11 cellular contexts compared by ENCODE assay signal in genomic region chr16:48409839-48410610, GRCh38. TPM values are rescaled to one million over a fixed set of nuclear protein-coding genes. Genes with fewer than 3 reads are reported as not detected.
DNase-seq lines count a peak whose midpoint lies in the region; ATAC-seq and TF ChIP-seq lines count a peak whose summit lies in the region.
"Had no signal": no experiment of that assay in that cellular context is flagged by ENCODE, and none has a peak within 500 bp of the region (broad histone marks: within the 10 kb centered on the region; RNA-seq: fewer than 3 reads in every experiment).

No MANE protein-coding gene starts in this region.

- H3K23me2 ChIP-seq in H9 (ENCODE audit: insufficient read length, low read depth, low read length, poor library complexity, severe bottlenecking) = no peaks in the 10 kb centered on the region

- no peak overlapping the region for H2BK5ac ChIP-seq in H9 (ENCODE audit: insufficient read length, low read length)

- TF ChIP-seq CTCF in H9 (conservative IDR thresholded peaks at IDR 0.05) (no peak), fibroblast of pulmonary artery (IDR thresholded peaks at IDR 0.05; ENCODE audit: low read length, missing control alignments) (no peak), smooth muscle cell (IDR thresholded peaks at IDR 0.05; ENCODE audit: borderline replicate concordance, insufficient read depth, poor library complexity, severe bottlenecking) (no peak)

- no peak overlapping the region for H2BK20ac ChIP-seq in H9 (ENCODE audit: low read depth, low read length, poor library complexity, severe bottlenecking)

- no peak for ATAC-seq in GM18519 (IDR thresholded peaks at IDR 0.05; ENCODE audit: low FRiP score, unreplicated experiment)
- ATAC-seq in activated T-helper 17 cell treated with anti-CD3 and anti-CD28 coated beads, Interleukin-2, amount 50 U/mL, for 72 hours (replicated peaks) = no peak

- no peak overlapping the region for H2BK12ac ChIP-seq in H9 (ENCODE audit: insufficient read length, low read depth, low read length)

- H3K18ac ChIP-seq in H9 (ENCODE audit: insufficient read length, low read depth, low read length) = no peak overlapping the region

- H2AFZ ChIP-seq in H9 (ENCODE audit: low read length) (no peak overlapping the region), smooth muscle cell (ENCODE audit: low read depth) (no peak overlapping the region)

- no peak overlapping the region for H3K14ac ChIP-seq in H9 (ENCODE audit: insufficient read depth, low read length)

- H3K23ac ChIP-seq in H9 (ENCODE audit: insufficient read length, low read depth, low read length) = no peak overlapping the region

- H3K27ac Mint-ChIP-seq in H9 = peak overlapping the region in 2 of 3 experiments; percentile 57 to 58; a peak in 1 of 7 replicates
- H3K27ac Mint-ChIP-seq in activated T-helper 17 cell treated with anti-CD3 and anti-CD28 coated beads, Interleukin-2, amount 50 U/mL, for 72 hours = no peak overlapping the region

- no peak overlapping the region for H3K4me3 Mint-ChIP-seq in H9
- no peak overlapping the region for H3K4me3 Mint-ChIP-seq in activated T-helper 17 cell treated with anti-CD3 and anti-CD28 coated beads, Interleukin-2, amount 50 U/mL, for 72 hours
- H3K4me3 Mint-ChIP-seq: naive B cell had no signal

- H4K8ac ChIP-seq in H9 (replicated peaks; ENCODE audit: insufficient read length, low read depth, low read length) = no peak overlapping the region

- no peak overlapping the region for H3K27ac ChIP-seq in H9 (ENCODE audit: insufficient read length, low read depth, low read length)
- H3K27ac ChIP-seq in smooth muscle cell (ENCODE audit: low read depth) = peak overlapping the region; percentile 53

- H3K56ac ChIP-seq in H9 (ENCODE audit: insufficient read length, low read depth, low read length) = no peak overlapping the region

- WGBS in H9 (ENCODE audit: extremely low coverage, insufficient read length, low lambda C conversion rate) = no CpG with 5 or more reads among the region's 12 CpGs
- 32% methylated on average over 11 of the region's 12 CpGs for WGBS in smooth muscle cell (ENCODE audit: low lambda C conversion rate)

- H2AK5ac ChIP-seq in H9 (ENCODE audit: insufficient read length, low read length) = no peak overlapping the region

- H3K9me3 ChIP-seq in H9 (ENCODE audit: control insufficient read depth, low read depth, low read length) (no peaks in the 10 kb centered on the region), smooth muscle cell (replicated peaks; ENCODE audit: low read depth) (no peaks in the 10 kb centered on the region)

- no peaks in the 10 kb centered on the region for H3K36me3 ChIP-seq in smooth muscle cell (ENCODE audit: low read depth)

- H4K20me1 ChIP-seq in H9 (ENCODE audit: control insufficient read depth, insufficient read depth, insufficient read length) = no peaks in the 10 kb centered on the region
- H4K20me1 ChIP-seq in smooth muscle cell (ENCODE audit: low read depth) = no peaks in the 10 kb centered on the region

- H3F3A ChIP-seq in smooth muscle cell (ENCODE audit: low read depth) = no peaks in the 10 kb centered on the region

- no peak overlapping the region for H4K91ac ChIP-seq in H9 (ENCODE audit: insufficient read length, low read depth, low read length)

- no peaks in the 10 kb centered on the region for H3K4me1 ChIP-seq in H9 (ENCODE audit: insufficient read depth, low read length)
- no peaks in the 10 kb centered on the region for H3K4me1 ChIP-seq in smooth muscle cell (ENCODE audit: low read depth)

- H4K5ac ChIP-seq in H9 (ENCODE audit: insufficient read length, low read depth, low read length) = no peak overlapping the region

- H3K4me1 Mint-ChIP-seq in H9 = peaks cover 8% of the 10 kb centered on the region in 2 experiments
- H3K4me1 Mint-ChIP-seq in activated T-helper 17 cell treated with anti-CD3 and anti-CD28 coated beads, Interleukin-2, amount 50 U/mL, for 72 hours = peaks cover 5% of the 10 kb centered on the region

- H3K27me3 Mint-ChIP-seq in H9 (ENCODE audit: low read depth) = no peaks in the 10 kb centered on the region; the same call in none of the 2 replicates
- H3K27me3 Mint-ChIP-seq in activated T-helper 17 cell treated with anti-CD3 and anti-CD28 coated beads, Interleukin-2, amount 50 U/mL, for 72 hours = no peaks in the 10 kb centered on the region

- H3K9ac ChIP-seq in H9 (ENCODE audit: extremely low read depth, insufficient read length, low read length) = no peak overlapping the region
- no peak overlapping the region for H3K9ac ChIP-seq in smooth muscle cell (ENCODE audit: low read depth)

- H3K4me2 ChIP-seq in H9 (ENCODE audit: insufficient read depth, insufficient read length, low read length) (no peak overlapping the region), smooth muscle cell (peak overlapping the region; percentile 4)

- H3K79me1 ChIP-seq in H9 (ENCODE audit: insufficient read depth, low read depth, low read length, poor library complexity, severe bottlenecking) = no peaks in the 10 kb centered on the region

- H3K9me3 Mint-ChIP-seq in H9 = no peaks in the 10 kb centered on the region
- H3K9me3 Mint-ChIP-seq in activated T-helper 17 cell treated with anti-CD3 and anti-CD28 coated beads, Interleukin-2, amount 50 U/mL, for 72 hours = no peaks in the 10 kb centered on the region
- H3K9me3 Mint-ChIP-seq: naive B cell had no signal

- H3T11ph ChIP-seq in H9 (ENCODE audit: low read length) = no peak overlapping the region

- DNase-seq in H9 = no peak
- DNase-seq in RKO (ENCODE audit: low spot score) = peak; percentile 27
- DNase-seq in fibroblast of pulmonary artery (ENCODE audit: low read depth) = peak; percentile 95
- no peak for DNase-seq in smooth muscle cell (lab: John Stamatoyannopoulos, UW; ENCODE audit: unreplicated experiment)
- no peak for DNase-seq in retina
- DNase-seq in central memory CD4-positive, alpha-beta T cell = no peak
- DNase-seq: activated CD4-positive, alpha-beta T cell treated with anti-CD3 and anti-CD28 coated beads for 1 hour; naive B cell; NCI-H2081 had no signal

- no peaks in the 10 kb centered on the region for H3K27me3 ChIP-seq in H9 (ENCODE audit: insufficient read depth, low read length)
- no peaks in the 10 kb centered on the region for H3K27me3 ChIP-seq in smooth muscle cell (ENCODE audit: low read depth)

- H3K79me2 ChIP-seq in H9 (ENCODE audit: insufficient read depth, low read length) (no peaks in the 10 kb centered on the region), smooth muscle cell (ENCODE audit: low read depth) (no peaks in the 10 kb centered on the region)

- H2BK120ac ChIP-seq in H9 (ENCODE audit: low read depth, low read length, poor library complexity, severe bottlenecking) = no peak overlapping the region

- no peaks in the 10 kb centered on the region for H3K36me3 Mint-ChIP-seq in H9 (ENCODE audit: insufficient read depth in 1 of 3, low read depth in 3 of 3)
- no peaks in the 10 kb centered on the region for H3K36me3 Mint-ChIP-seq in activated T-helper 17 cell treated with anti-CD3 and anti-CD28 coated beads, Interleukin-2, amount 50 U/mL, for 72 hours (ENCODE audit: low read depth)
- H3K36me3 Mint-ChIP-seq: naive B cell had no signal

- H2BK15ac ChIP-seq in H9 (ENCODE audit: low read depth, low read length) = no peak overlapping the region

- no peak overlapping the region for H3K4me3 ChIP-seq in fibroblast of pulmonary artery (replicated peaks; ENCODE audit: low read depth, low read length)
- no peak overlapping the region for H3K4me3 ChIP-seq in smooth muscle cell

- no peak overlapping the region for H3K4ac ChIP-seq in H9 (ENCODE audit: low read depth, low read length)

RNA-seq across cellular contexts. Expression of gene SIAH1, which starts 24.8 kb away (rescaled TPM):
- total RNA-seq in H9 (2021) = 32.8 and 33.2 TPM in 2 replicates
- 30.7 and 34.0 TPM in 2 replicates for total RNA-seq in smooth muscle cell
- polyA plus RNA-seq in smooth muscle cell = 21.3 and 24.5 TPM in 2 replicates
- total RNA-seq in activated T-helper 17 cell treated with anti-CD3 and anti-CD28 coated beads, Interleukin-2, amount 50 U/mL, for 72 hours = 10 to 100 TPM; 15.0 to 16.5 TPM

Comparison
In these comparisons a context has a peak if more than half of its experiments do, and no peak if none do; other contexts are left out.
1. DNase-seq: peak in RKO (single experiment) and fibroblast of pulmonary artery (single experiment); none in H9 (single experiment), smooth muscle cell (single experiment), retina (single experiment) and central memory CD4-positive, alpha-beta T cell (single experiment).